Comparison of ENCODE assay signal across 8 cellular contexts in genomic region chr1:202692959-202693555, GRCh38. TPM values are rescaled to one million over a fixed set of nuclear protein-coding genes. Genes with fewer than 3 reads are reported as not detected.
DNase-seq lines count a peak whose midpoint lies in the region; ATAC-seq, FAIRE-seq and TF ChIP-seq lines count a peak whose summit lies in the region.

No MANE protein-coding gene starts in this region.

- H3K4me3 ChIP-seq in OCI-LY3 (ENCODE audit: low read length) = no peak overlapping the region
- no peak overlapping the region for H3K4me3 ChIP-seq in pancreas

- no peak overlapping the region for H3K4me3 Mint-ChIP-seq in type B pancreatic cell

- H3K36me3 ChIP-seq in OCI-LY3 (replicated peaks; ENCODE audit: low read depth, low read length) = no peaks in the 10 kb centered on the region
- no peaks in the 10 kb centered on the region for H3K36me3 ChIP-seq in pancreas

- H3K4me2 ChIP-seq in OCI-LY3 (ENCODE audit: low read length) = no peak overlapping the region

- no peak for TF ChIP-seq POLR2A in GM12892 (IDR thresholded peaks at IDR 0.05; ENCODE audit: low read depth, low read length)

- peaks cover 5% of the 10 kb centered on the region for H3K9me3 Mint-ChIP-seq in type B pancreatic cell

- no peaks in the 10 kb centered on the region for H3K36me3 Mint-ChIP-seq in type B pancreatic cell

- WGBS in pancreas, 2 donors = 35 to 37% methylated on average over 3 of the region's 3 CpGs

- peak; percentile 81 for TF ChIP-seq CTCF in 22Rv1 (IDR thresholded peaks at IDR 0.05)
- TF ChIP-seq CTCF in OCI-LY3 (IDR thresholded peaks at IDR 0.05; ENCODE audit: low read depth, low read length) = peak; percentile 37
- TF ChIP-seq CTCF in pancreas (IDR thresholded peaks at IDR 0.05) = peak in 2 of 4 donors; percentile 9 to 11
- peak; percentile 61 for TF ChIP-seq CTCF in type B pancreatic cell (conservative IDR thresholded peaks at IDR 0.05)

- FAIRE-seq in GM12892 (lab: Jason Lieb, UNC) (no peak), pancreas (lab: Jason Lieb, UNC) (no peak)

- H3K4me1 Mint-ChIP-seq in type B pancreatic cell (ENCODE audit: unreplicated experiment) = peaks cover 4% of the 10 kb centered on the region

- no peak overlapping the region for H3K27ac Mint-ChIP-seq in type B pancreatic cell

- H3K9ac ChIP-seq in OCI-LY3 (ENCODE audit: low read length) = no peak overlapping the region

- H3K27me3 Mint-ChIP-seq in type B pancreatic cell = peaks cover 49% of the 10 kb centered on the region

- no peak overlapping the region for H3K27ac ChIP-seq in 22Rv1
- no peak overlapping the region for H3K27ac ChIP-seq in OCI-LY3 (ENCODE audit: low read length)
- no peak overlapping the region for H3K27ac ChIP-seq in pancreas

- H3K9me3 ChIP-seq in OCI-LY3 (ENCODE audit: insufficient read depth, low read length) (no peaks in the 10 kb centered on the region), pancreas (no peaks in the 10 kb centered on the region)

- H2AFZ ChIP-seq in OCI-LY3 (ENCODE audit: low read depth, low read length) = no peak overlapping the region

- intact Hi-C loops in pancreas (cut with DNase I) = no loop called here

- H3K27me3 ChIP-seq in OCI-LY3 (ENCODE audit: low read depth, low read length) = peaks cover 73% of the 10 kb centered on the region
- no peaks in the 10 kb centered on the region for H3K27me3 ChIP-seq in pancreas

- H3K4me1 ChIP-seq in OCI-LY3 (ENCODE audit: low read length) (no peaks in the 10 kb centered on the region), pancreas (no peaks in the 10 kb centered on the region)

- H3K79me2 ChIP-seq in OCI-LY3 (ENCODE audit: low read length) = no peaks in the 10 kb centered on the region

- peaks cover 38% of the 10 kb centered on the region for H4K20me1 ChIP-seq in OCI-LY3 (ENCODE audit: insufficient read depth, low read length)

- ATAC-seq in pancreas = peak; percentile 56 to 94 (median 80)
- no peak for ATAC-seq in GM21576 (IDR thresholded peaks at IDR 0.05; ENCODE audit: unreplicated experiment)

- DNase-seq in GM12892 (ENCODE audit: insufficient read length) (peak; percentile 40), fibroblast of the conjunctiva (ENCODE audit: low read depth) (peak; percentile 39), pancreas (peak; percentile 32 to 81 (median 65)), type B pancreatic cell (ENCODE audit: extremely low spot score, unreplicated experiment) (peak; percentile 85)
- peak; percentile 60 for DNase-seq in activated T-cell treated with anti-CD3 and anti-CD28 coated beads, Interleukin-2, amount 50 U/mL, for 1 hour

RNA-seq across cellular contexts. Expression of gene SYT2, which starts 17.2 kb away (rescaled TPM):
- polyA plus RNA-seq in GM12892 (2012; ENCODE audit: missing spikeins) = 0.04 TPM
- total RNA-seq in pancreas (under 1 TPM in 2 of 6 donors, not detected in 4; 0.03 TPM), type B pancreatic cell (ENCODE audit: low replicate concordance) (4.9 and 11.9 TPM in 2 replicates)
- under 1 TPM; under 0.01 to 0.02 TPM for polyA plus RNA-seq in pancreas
